ENCODE assay signal across 8 cellular contexts in genomic region chr9:121743441-121744001, GRCh38.
DNase-seq lines count a peak whose midpoint lies in the region; ATAC-seq and TF ChIP-seq lines count a peak whose summit lies in the region.

No MANE protein-coding gene starts in this region.

- H3K4me1 Mint-ChIP-seq in immature natural killer cell = peaks cover 10 to 16% of the 10 kb centered on the region in 2 donors

- no peak for ATAC-seq in HG02840 (IDR thresholded peaks at IDR 0.05; ENCODE audit: low FRiP score, unreplicated experiment)

- H2AFZ ChIP-seq in osteoblast (ENCODE audit: low read length) = peak overlapping the region; percentile 82

- H3K79me2 ChIP-seq in osteoblast (ENCODE audit: insufficient read depth, low read length) = peaks cover 34% of the 10 kb centered on the region

- CTCF ChIA-PET in HEK293T (lab: Yijun Ruan, JAX) = no interaction called here

- H3K9me3 ChIP-seq in osteoblast (ENCODE audit: low read depth, low read length) = no peaks in the 10 kb centered on the region

- POLR2A ChIA-PET in HEK293T (lab: Yijun Ruan, JAX) = no interaction called here

- DNase-seq in HEK293T (ENCODE audit: extremely low spot score) (peak; percentile 74), SW480 (ENCODE audit: low spot score) (peak; percentile 89), globus pallidus (ENCODE audit: low spot score) (peak; percentile 86), osteoblast (ENCODE audit: insufficient read length, low spot score, missing footprints) (peak; percentile 98), immature natural killer cell (no peak)
- no peak for DNase-seq in stimulated activated CD4-positive, alpha-beta T cell treated with anti-CD3 and anti-CD28 coated beads, Interleukin-2, amount 100 ng/mL, for 24 hours
- no peak for DNase-seq in stimulated activated naive CD4-positive, alpha-beta T cell (lab: John Stamatoyannopoulos, UW)

- H3K36me3 Mint-ChIP-seq in immature natural killer cell = peaks cover 0 to 3% (median 0%) of the 10 kb centered on the region in 3 donors

- no peak overlapping the region for H3K4me3 Mint-ChIP-seq in immature natural killer cell

- no peak for TF ChIP-seq CTCF in osteoblast (IDR thresholded peaks at IDR 0.05; ENCODE audit: extremely low read depth, low read depth, low read length)

- peaks cover 9% of the 10 kb centered on the region for H4K20me1 ChIP-seq in osteoblast (ENCODE audit: insufficient read depth, low read length)

- no peak overlapping the region for H3K27ac Mint-ChIP-seq in immature natural killer cell

- no peaks in the 10 kb centered on the region for H3K36me3 ChIP-seq in osteoblast (ENCODE audit: insufficient read depth, low read length)

- H3K9me3 Mint-ChIP-seq in immature natural killer cell = no peaks in the 10 kb centered on the region

- H3K27me3 Mint-ChIP-seq in immature natural killer cell (ENCODE audit: low read depth in 3 of 3) = peaks cover 0 to 6% (median 0%) of the 10 kb centered on the region in 3 donors

- H3K4me2 ChIP-seq in osteoblast (ENCODE audit: insufficient read depth, low read length) = peak overlapping the region; percentile 82

- H3K27ac ChIP-seq in osteoblast (ENCODE audit: low read depth, low read length) = peak overlapping the region; percentile 88

- no peaks in the 10 kb centered on the region for H3K27me3 ChIP-seq in osteoblast (ENCODE audit: insufficient read depth, low read length)

- peak overlapping the region; percentile 71 for H3K4me3 ChIP-seq in osteoblast (ENCODE audit: insufficient read depth, low read length)

- peaks cover 37% of the 10 kb centered on the region for H3K4me1 ChIP-seq in osteoblast (ENCODE audit: insufficient read depth, low read length)

TF ChIP-seq in HEK293T, 16 proteins besides CTCF, POLR2A, EP300 and RAD21:
- TF ChIP-seq PKNOX1 (IDR thresholded peaks at IDR 0.05) (peak; percentile 85), SP1 (IDR thresholded peaks at IDR 0.05) (no peak), HDGF (IDR thresholded peaks at IDR 0.05; ENCODE audit: borderline replicate concordance) (no peak), TARDBP (IDR thresholded peaks at IDR 0.05) (no peak)

Comparison
In these comparisons a context has a peak if more than half of its experiments do, and no peak if none do; other contexts are left out.
1. DNase-seq: peak in HEK293T (single experiment), SW480 (single experiment), globus pallidus (single experiment) and osteoblast (single experiment); none in stimulated activated CD4-positive, alpha-beta T cell treated with anti-CD3 and anti-CD28 coated beads, Interleukin-2, amount 100 ng/mL, for 24 hours (0 of 2), stimulated activated naive CD4-positive, alpha-beta T cell (0 of 6) and immature natural killer cell (0 of 3).